Comparison of ENCODE assay signal across 2 cellular contexts in genomic region chr12:124857921-124858461, GRCh38.
A peak's percentile ranks its signal among the peaks of the same experiment; 100 is the strongest.
TF ChIP-seq lines count a peak whose summit lies in the region.

No MANE protein-coding gene starts in this region.

TF ChIP-seq in HepG2, 621 proteins besides CTCF, POLR2A, EP300 and RAD21:
- TF ChIP-seq ZFYVE20 (CRISPR knock-in tag; IDR thresholded peaks at IDR 0.05; ENCODE audit: borderline replicate concordance, low read depth) (no peak), SYNCRIP (IDR thresholded peaks at IDR 0.05; ENCODE audit: insufficient read depth, low read depth, low read length) (no peak), ZNF687 (CRISPR knock-in tag; IDR thresholded peaks at IDR 0.05) (0 out of 2 replicates have a peak, but pooled peaks have one; percentile 27)

TF ChIP-seq in HEK293, 187 proteins besides CTCF, POLR2A, EP300 and RAD21:
- TF ChIP-seq, protein P1, sequence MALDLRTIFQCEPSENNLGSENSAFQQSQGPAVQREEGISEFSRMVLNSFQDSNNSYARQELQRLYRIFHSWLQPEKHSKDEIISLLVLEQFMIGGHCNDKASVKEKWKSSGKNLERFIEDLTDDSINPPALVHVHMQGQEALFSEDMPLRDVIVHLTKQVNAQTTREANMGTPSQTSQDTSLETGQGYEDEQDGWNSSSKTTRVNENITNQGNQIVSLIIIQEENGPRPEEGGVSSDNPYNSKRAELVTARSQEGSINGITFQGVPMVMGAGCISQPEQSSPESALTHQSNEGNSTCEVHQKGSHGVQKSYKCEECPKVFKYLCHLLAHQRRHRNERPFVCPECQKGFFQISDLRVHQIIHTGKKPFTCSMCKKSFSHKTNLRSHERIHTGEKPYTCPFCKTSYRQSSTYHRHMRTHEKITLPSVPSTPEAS (tag by site-specific recombination; IDR thresholded peaks at IDR 0.05) = peak; percentile 70
- TF ChIP-seq ZNF768 (tag by site-specific recombination; IDR thresholded peaks at IDR 0.05) = no peak
